Comparison of ENCODE assay signal across 16 cellular contexts in genomic region chr1:30879126-30879786, GRCh38. TPM values are rescaled to one million over a fixed set of nuclear protein-coding genes. Genes with fewer than 3 reads are reported as not detected.
DNase-seq lines count a peak whose midpoint lies in the region; ATAC-seq and TF ChIP-seq lines count a peak whose summit lies in the region.
"Had no signal": no experiment of that assay in that cellular context is flagged by ENCODE, and none has a peak within 500 bp of the region (broad histone marks: within the 10 kb centered on the region; RNA-seq: fewer than 3 reads in every experiment).

No MANE protein-coding gene starts in this region.

- intact Hi-C loops in esophagus muscularis mucosa (cut with DNase I), result no loop called here

- TF ChIP-seq CTCF in RWPE2 (IDR thresholded peaks at IDR 0.05; ENCODE audit: poor library complexity, severe bottlenecking) (no peak), esophagus muscularis mucosa (IDR thresholded peaks at IDR 0.05) (no peak)

- WGBS in esophagus muscularis mucosa, result 41% methylated on average over 4 of the region's 4 CpGs

- H3K9ac ChIP-seq in stomach smooth muscle (ENCODE audit: low read length in 2 of 2), result peak overlapping the region; percentile 4 to 36

- no peak for TF ChIP-seq EP300 in esophagus muscularis mucosa (IDR thresholded peaks at IDR 0.05)

- H3K27me3 ChIP-seq in RWPE2 (ENCODE audit: insufficient read depth, poor library complexity, severe bottlenecking) (no peaks in the 10 kb centered on the region), esophagus muscularis mucosa (no peaks in the 10 kb centered on the region), stomach smooth muscle (ENCODE audit: control insufficient read depth in 1 of 2, insufficient read depth in 2 of 2, low read length in 2 of 2) (no peaks in the 10 kb centered on the region)
- no peaks in the 10 kb centered on the region for H3K27me3 ChIP-seq in effector memory CD4-positive, alpha-beta T cell (replicated peaks; ENCODE audit: control insufficient read depth, insufficient read depth, low read length, poor library complexity, severe bottlenecking)

- TF ChIP-seq POLR2A in esophagus muscularis mucosa (IDR thresholded peaks at IDR 0.05; ENCODE audit: low read depth), result no peak

- H3K4me1 ChIP-seq in RWPE2 (ENCODE audit: insufficient read depth, poor library complexity, severe bottlenecking) (peaks cover 25% of the 10 kb centered on the region), esophagus muscularis mucosa (peaks cover 31 to 90% (median 80%) of the 10 kb centered on the region in 4 donors), stomach smooth muscle (ENCODE audit: control insufficient read depth, insufficient read depth, low read length) (peaks cover 80% of the 10 kb centered on the region)
- no peaks in the 10 kb centered on the region for H3K4me1 ChIP-seq in effector memory CD4-positive, alpha-beta T cell (ENCODE audit: control insufficient read depth, insufficient read depth, low read length, poor library complexity, severe bottlenecking)
- H3K4me1 ChIP-seq: A549, Caco-2 had no signal

- H3K27ac ChIP-seq in RWPE2 (ENCODE audit: poor library complexity, severe bottlenecking), result peak overlapping the region; percentile 30
- peak overlapping the region; percentile 75 to 94 (median 84) for H3K27ac ChIP-seq in esophagus muscularis mucosa (replicated peaks in 1 of 4)
- peak overlapping the region; percentile 75 for H3K27ac ChIP-seq in stomach smooth muscle (ENCODE audit: low read length)
- no peak overlapping the region for H3K27ac ChIP-seq in effector memory CD4-positive, alpha-beta T cell (ENCODE audit: insufficient read depth, low read length, poor library complexity, severe bottlenecking)
- H3K27ac ChIP-seq: A549 had no signal

- DNase-seq in NCI-H1417 (lab: John Stamatoyannopoulos, UW) (peak in 2 of 3 experiments; percentile 35 to 56), NCI-H1417 treated with DMSO at 0.1 percent for 48 hours (lab: John Stamatoyannopoulos, UW) (no peak), RWPE2 (ENCODE audit: low spot score) (no peak), esophagus muscularis mucosa (ENCODE audit: extremely low spot score) (no peak), hippocampal formation (lab: John Stamatoyannopoulos, UW) (no peak), SK-N-DZ (ENCODE audit: low spot score) (no peak)
- no peak for DNase-seq in effector memory CD4-positive, alpha-beta T cell
- DNase-seq: activated T-cell treated with anti-CD3 and anti-CD28 coated beads, Interleukin-2, amount 50 U/mL, for 1 hour; amniotic stem cell; Caco-2; NK-92 treated with Interleukin-12 subunit alpha and Interleukin-12 subunit beta, amount 100 ng/mL, for 24 hours; stimulated activated CD4-positive, alpha-beta T cell treated with anti-CD3 and anti-CD28 coated beads, Interleukin-12 subunit alpha, Interleukin-12 subunit beta, amount 100 ng/mL, for 4 hours had no signal

- H3K4me3 ChIP-seq in RWPE2 (ENCODE audit: severe bottlenecking) (no peak overlapping the region), esophagus muscularis mucosa (no peak overlapping the region), stomach smooth muscle (ENCODE audit: low read length in 2 of 2) (no peak overlapping the region)
- no peak overlapping the region for H3K4me3 ChIP-seq in effector memory CD4-positive, alpha-beta T cell (ENCODE audit: insufficient read depth, low read depth, low read length, poor library complexity, severe bottlenecking)
- H3K4me3 ChIP-seq: A549 had no signal

- peak; percentile 70 for ATAC-seq in RWPE2 (ENCODE audit: low read depth)
- ATAC-seq: A549; activated CD4-positive, CD25-positive, alpha-beta regulatory T cell treated with anti-CD3 and anti-CD28 coated beads, Interleukin-2, amount 50 U/mL, for 24 hours; left lobe of liver had no signal

- H3K36me3 ChIP-seq in RWPE2 (ENCODE audit: low read depth), result peaks cover 5% of the 10 kb centered on the region; the same call in 1 of the 2 replicates
- peaks cover 4 to 25% (median 17%) of the 10 kb centered on the region in 4 donors for H3K36me3 ChIP-seq in esophagus muscularis mucosa
- peaks cover 15% of the 10 kb centered on the region in 2 donors for H3K36me3 ChIP-seq in stomach smooth muscle (ENCODE audit: control insufficient read depth in 2 of 2, insufficient read depth in 2 of 2, low read length in 2 of 2)
- H3K36me3 ChIP-seq in effector memory CD4-positive, alpha-beta T cell (ENCODE audit: control insufficient read depth, insufficient read depth, low read length), result no peaks in the 10 kb centered on the region

- H3K9me3 ChIP-seq in RWPE2 (ENCODE audit: severe bottlenecking), result no peaks in the 10 kb centered on the region
- H3K9me3 ChIP-seq in esophagus muscularis mucosa, result no peaks in the 10 kb centered on the region
- H3K9me3 ChIP-seq in stomach smooth muscle (ENCODE audit: control insufficient read depth in 2 of 2, low read length in 2 of 2), result no peaks in the 10 kb centered on the region
- H3K9me3 ChIP-seq in effector memory CD4-positive, alpha-beta T cell (ENCODE audit: control insufficient read depth, low read length), result no peaks in the 10 kb centered on the region
- H3K9me3 ChIP-seq: A549, Caco-2 had no signal

RNA-seq across cellular contexts. Expression of gene SDC3, which starts 29.3 kb away (rescaled TPM):
- 100 to 1,000 TPM in 1 of 4 donors, 10 to 100 TPM in 3; 44.1 to 101 (median 56.5) TPM for total RNA-seq in esophagus muscularis mucosa
- polyA plus RNA-seq in SK-N-DZ (2014; cell fraction: cytosol; rRNA removed), result 11.0 and 14.5 TPM in 2 replicates
- 9.0 and 9.3 TPM in 2 replicates for polyA plus RNA-seq in SK-N-DZ (2014; cell fraction: nucleus; rRNA removed)

Comparison
In these comparisons a context has a peak if more than half of its experiments do, and no peak if none do; other contexts are left out.
1. DNase-seq: peak in NCI-H1417 (2 of 3); none in NCI-H1417 treated with DMSO at 0.1 percent for 48 hours (single experiment), RWPE2 (single experiment), esophagus muscularis mucosa (single experiment), hippocampal formation (0 of 2), effector memory CD4-positive, alpha-beta T cell (0 of 3) and SK-N-DZ (single experiment).